In genomic region chr5:36690041-36690941, GRCh38 we compare ENCODE assay signal across 1 cellular context.
TF ChIP-seq lines count a peak whose summit lies in the region.

No MANE protein-coding gene starts in this region.

TF ChIP-seq in HepG2, 621 proteins besides CTCF, POLR2A, EP300 and RAD21 (continued from another document and continues in another):
- TF ChIP-seq POGK (CRISPR knock-in tag; conservative IDR thresholded peaks at IDR 0.05), result peak; percentile 70; the same call in 1 of the 2 replicates
- TF ChIP-seq, protein P1, sequence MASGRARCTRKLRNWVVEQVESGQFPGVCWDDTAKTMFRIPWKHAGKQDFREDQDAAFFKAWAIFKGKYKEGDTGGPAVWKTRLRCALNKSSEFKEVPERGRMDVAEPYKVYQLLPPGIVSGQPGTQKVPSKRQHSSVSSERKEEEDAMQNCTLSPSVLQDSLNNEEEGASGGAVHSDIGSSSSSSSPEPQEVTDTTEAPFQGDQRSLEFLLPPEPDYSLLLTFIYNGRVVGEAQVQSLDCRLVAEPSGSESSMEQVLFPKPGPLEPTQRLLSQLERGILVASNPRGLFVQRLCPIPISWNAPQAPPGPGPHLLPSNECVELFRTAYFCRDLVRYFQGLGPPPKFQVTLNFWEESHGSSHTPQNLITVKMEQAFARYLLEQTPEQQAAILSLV (CRISPR knock-in tag; IDR thresholded peaks at IDR 0.05; ENCODE audit: borderline replicate concordance), result peak; percentile 58; the same call in 1 of the 2 replicates
- peak; percentile 84; the same call in 1 of the 2 replicates for TF ChIP-seq ZNF430 (CRISPR knock-in tag; IDR thresholded peaks at IDR 0.05)
- TF ChIP-seq EZH2 (conservative IDR thresholded peaks at IDR 0.05; ENCODE audit: low read depth, low read length), result no peak
- TF ChIP-seq ZKSCAN5 (CRISPR knock-in tag; IDR thresholded peaks at IDR 0.05), result peak; percentile 99
- TF ChIP-seq ZFY (CRISPR knock-in tag; IDR thresholded peaks at IDR 0.05), result peak; percentile 68
- TF ChIP-seq SPEN (CRISPR knock-in tag; IDR thresholded peaks at IDR 0.05; ENCODE audit: low read depth), result peak; percentile 55; the same call in 1 of the 2 replicates
- TF ChIP-seq ISX (CRISPR knock-in tag; conservative IDR thresholded peaks at IDR 0.05), result no peak
- 0 out of 2 replicates have a peak, but pooled peaks have one; percentile 14 for TF ChIP-seq THAP7 (CRISPR knock-in tag; IDR thresholded peaks at IDR 0.05)
- TF ChIP-seq ZSCAN25 (CRISPR knock-in tag; IDR thresholded peaks at IDR 0.05), result 0 out of 2 replicates have a peak, but pooled peaks have one; percentile 33
- peak; percentile 29; the same call in 1 of the 2 replicates for TF ChIP-seq REPIN1 (CRISPR knock-in tag; IDR thresholded peaks at IDR 0.05; ENCODE audit: borderline replicate concordance, low read depth)
- TF ChIP-seq TCF12 (IDR thresholded peaks at IDR 0.05), result no peak
- 0 out of 2 replicates have a peak, but pooled peaks have one; percentile 45 for TF ChIP-seq TCF12 (CRISPR knock-in tag; IDR thresholded peaks at IDR 0.05)
- TF ChIP-seq MAZ (IDR thresholded peaks at IDR 0.05; ENCODE audit: borderline replicate concordance, low read depth, low read length), result no peak
- peak; percentile 44; the same call in 1 of the 2 replicates for TF ChIP-seq MAZ (CRISPR knock-in tag; IDR thresholded peaks at IDR 0.05; ENCODE audit: low read depth)
- TF ChIP-seq XBP1 (CRISPR knock-in tag; IDR thresholded peaks at IDR 0.05), result no peak
- TF ChIP-seq ASH2L (IDR thresholded peaks at IDR 0.05; ENCODE audit: insufficient read length, low read depth, low read length), result peak; percentile 16
- TF ChIP-seq ZNF205 (CRISPR knock-in tag; IDR thresholded peaks at IDR 0.05), result peak; percentile 55; the same call in 1 of the 2 replicates
- TF ChIP-seq, protein P2, sequence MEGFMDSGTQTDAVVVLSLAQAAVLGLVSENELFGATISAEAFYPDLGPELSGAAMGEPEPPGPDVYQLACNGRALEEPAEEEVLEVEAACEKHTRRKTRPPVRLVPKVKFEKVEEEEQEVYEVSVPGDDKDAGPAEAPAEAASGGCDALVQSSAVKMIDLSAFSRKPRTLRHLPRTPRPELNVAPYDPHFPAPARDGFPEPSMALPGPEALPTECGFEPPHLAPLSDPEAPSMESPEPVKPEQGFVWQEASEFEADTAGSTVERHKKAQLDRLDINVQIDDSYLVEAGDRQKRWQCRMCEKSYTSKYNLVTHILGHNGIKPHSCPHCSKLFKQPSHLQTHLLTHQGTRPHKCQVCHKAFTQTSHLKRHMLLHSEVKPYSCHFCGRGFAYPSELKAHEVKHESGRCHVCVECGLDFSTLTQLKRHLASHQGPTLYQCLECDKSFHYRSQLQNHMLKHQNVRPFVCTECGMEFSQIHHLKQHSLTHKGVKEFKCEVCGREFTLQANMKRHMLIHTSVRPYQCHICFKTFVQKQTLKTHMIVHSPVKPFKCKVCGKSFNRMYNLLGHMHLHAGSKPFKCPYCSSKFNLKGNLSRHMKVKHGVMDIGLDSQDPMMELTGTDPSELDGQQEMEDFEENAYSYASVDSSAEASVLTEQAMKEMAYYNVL (CRISPR knock-in tag; IDR thresholded peaks at IDR 0.05; ENCODE audit: borderline replicate concordance), result peak; percentile 71; the same call in 1 of the 2 replicates
- TF ChIP-seq, protein P3, sequence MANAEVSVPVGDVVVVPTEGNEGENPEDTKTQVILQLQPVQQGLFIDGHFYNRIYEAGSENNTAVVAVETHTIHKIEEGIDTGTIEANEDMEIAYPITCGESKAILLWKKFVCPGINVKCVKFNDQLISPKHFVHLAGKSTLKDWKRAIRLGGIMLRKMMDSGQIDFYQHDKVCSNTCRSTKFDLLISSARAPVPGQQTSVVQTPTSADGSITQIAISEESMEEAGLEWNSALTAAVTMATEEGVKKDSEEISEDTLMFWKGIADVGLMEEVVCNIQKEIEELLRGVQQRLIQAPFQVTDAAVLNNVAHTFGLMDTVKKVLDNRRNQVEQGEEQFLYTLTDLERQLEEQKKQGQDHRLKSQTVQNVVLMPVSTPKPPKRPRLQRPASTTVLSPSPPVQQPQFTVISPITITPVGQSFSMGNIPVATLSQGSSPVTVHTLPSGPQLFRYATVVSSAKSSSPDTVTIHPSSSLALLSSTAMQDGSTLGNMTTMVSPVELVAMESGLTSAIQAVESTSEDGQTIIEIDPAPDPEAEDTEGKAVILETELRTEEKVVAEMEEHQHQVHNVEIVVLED (CRISPR knock-in tag; IDR thresholded peaks at IDR 0.05; ENCODE audit: borderline replicate concordance), result peak; percentile 43; the same call in 1 of the 2 replicates
- 0 out of 2 replicates have a peak, but pooled peaks have one; percentile 29 for TF ChIP-seq ZNF792 (CRISPR knock-in tag; IDR thresholded peaks at IDR 0.05)
- no peak for TF ChIP-seq KMT2A (CRISPR knock-in tag; IDR thresholded peaks at IDR 0.05)
- no peak for TF ChIP-seq GFI1 (CRISPR knock-in tag; IDR thresholded peaks at IDR 0.05; ENCODE audit: borderline replicate concordance)
- TF ChIP-seq, protein P4, sequence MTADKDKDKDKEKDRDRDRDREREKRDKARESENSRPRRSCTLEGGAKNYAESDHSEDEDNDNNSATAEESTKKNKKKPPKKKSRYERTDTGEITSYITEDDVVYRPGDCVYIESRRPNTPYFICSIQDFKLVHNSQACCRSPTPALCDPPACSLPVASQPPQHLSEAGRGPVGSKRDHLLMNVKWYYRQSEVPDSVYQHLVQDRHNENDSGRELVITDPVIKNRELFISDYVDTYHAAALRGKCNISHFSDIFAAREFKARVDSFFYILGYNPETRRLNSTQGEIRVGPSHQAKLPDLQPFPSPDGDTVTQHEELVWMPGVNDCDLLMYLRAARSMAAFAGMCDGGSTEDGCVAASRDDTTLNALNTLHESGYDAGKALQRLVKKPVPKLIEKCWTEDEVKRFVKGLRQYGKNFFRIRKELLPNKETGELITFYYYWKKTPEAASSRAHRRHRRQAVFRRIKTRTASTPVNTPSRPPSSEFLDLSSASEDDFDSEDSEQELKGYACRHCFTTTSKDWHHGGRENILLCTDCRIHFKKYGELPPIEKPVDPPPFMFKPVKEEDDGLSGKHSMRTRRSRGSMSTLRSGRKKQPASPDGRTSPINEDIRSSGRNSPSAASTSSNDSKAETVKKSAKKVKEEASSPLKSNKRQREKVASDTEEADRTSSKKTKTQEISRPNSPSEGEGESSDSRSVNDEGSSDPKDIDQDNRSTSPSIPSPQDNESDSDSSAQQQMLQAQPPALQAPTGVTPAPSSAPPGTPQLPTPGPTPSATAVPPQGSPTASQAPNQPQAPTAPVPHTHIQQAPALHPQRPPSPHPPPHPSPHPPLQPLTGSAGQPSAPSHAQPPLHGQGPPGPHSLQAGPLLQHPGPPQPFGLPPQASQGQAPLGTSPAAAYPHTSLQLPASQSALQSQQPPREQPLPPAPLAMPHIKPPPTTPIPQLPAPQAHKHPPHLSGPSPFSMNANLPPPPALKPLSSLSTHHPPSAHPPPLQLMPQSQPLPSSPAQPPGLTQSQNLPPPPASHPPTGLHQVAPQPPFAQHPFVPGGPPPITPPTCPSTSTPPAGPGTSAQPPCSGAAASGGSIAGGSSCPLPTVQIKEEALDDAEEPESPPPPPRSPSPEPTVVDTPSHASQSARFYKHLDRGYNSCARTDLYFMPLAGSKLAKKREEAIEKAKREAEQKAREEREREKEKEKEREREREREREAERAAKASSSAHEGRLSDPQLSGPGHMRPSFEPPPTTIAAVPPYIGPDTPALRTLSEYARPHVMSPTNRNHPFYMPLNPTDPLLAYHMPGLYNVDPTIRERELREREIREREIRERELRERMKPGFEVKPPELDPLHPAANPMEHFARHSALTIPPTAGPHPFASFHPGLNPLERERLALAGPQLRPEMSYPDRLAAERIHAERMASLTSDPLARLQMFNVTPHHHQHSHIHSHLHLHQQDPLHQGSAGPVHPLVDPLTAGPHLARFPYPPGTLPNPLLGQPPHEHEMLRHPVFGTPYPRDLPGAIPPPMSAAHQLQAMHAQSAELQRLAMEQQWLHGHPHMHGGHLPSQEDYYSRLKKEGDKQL (CRISPR knock-in tag; IDR thresholded peaks at IDR 0.05; ENCODE audit: low read depth), result no peak
- TF ChIP-seq HOXA5 (CRISPR knock-in tag; IDR thresholded peaks at IDR 0.05), result peak; percentile 24; the same call in 1 of the 2 replicates
- TF ChIP-seq, protein P5, sequence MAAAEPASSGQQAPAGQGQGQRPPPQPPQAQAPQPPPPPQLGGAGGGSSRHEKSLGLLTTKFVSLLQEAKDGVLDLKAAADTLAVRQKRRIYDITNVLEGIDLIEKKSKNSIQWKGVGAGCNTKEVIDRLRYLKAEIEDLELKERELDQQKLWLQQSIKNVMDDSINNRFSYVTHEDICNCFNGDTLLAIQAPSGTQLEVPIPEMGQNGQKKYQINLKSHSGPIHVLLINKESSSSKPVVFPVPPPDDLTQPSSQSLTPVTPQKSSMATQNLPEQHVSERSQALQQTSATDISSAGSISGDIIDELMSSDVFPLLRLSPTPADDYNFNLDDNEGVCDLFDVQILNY (CRISPR knock-in tag; conservative IDR thresholded peaks at IDR 0.05), result 0 out of 2 replicates have a peak, but pooled peaks have one; percentile 29
- TF ChIP-seq ZNF235 (CRISPR knock-in tag; IDR thresholded peaks at IDR 0.05; ENCODE audit: borderline replicate concordance), result peak; percentile 81; the same call in 1 of the 2 replicates
- TF ChIP-seq NFKB2 (CRISPR knock-in tag; IDR thresholded peaks at IDR 0.05; ENCODE audit: borderline replicate concordance), result peak; percentile 76; the same call in 1 of the 2 replicates
- peak; percentile 54 for TF ChIP-seq TFDP2 (CRISPR knock-in tag; IDR thresholded peaks at IDR 0.05)
- no peak for TF ChIP-seq ZBTB49 (CRISPR knock-in tag; IDR thresholded peaks at IDR 0.05; ENCODE audit: borderline replicate concordance)
- no peak for TF ChIP-seq ZNF850 (CRISPR knock-in tag; conservative IDR thresholded peaks at IDR 0.05)
- no peak for TF ChIP-seq ZBTB21 (CRISPR knock-in tag; IDR thresholded peaks at IDR 0.05)
- peak; percentile 68 for TF ChIP-seq ELF1 (CRISPR knock-in tag; IDR thresholded peaks at IDR 0.05)
- TF ChIP-seq ZFX (CRISPR knock-in tag; IDR thresholded peaks at IDR 0.05; ENCODE audit: low read depth), result peak; percentile 59; the same call in 1 of the 2 replicates
- TF ChIP-seq, protein P6, sequence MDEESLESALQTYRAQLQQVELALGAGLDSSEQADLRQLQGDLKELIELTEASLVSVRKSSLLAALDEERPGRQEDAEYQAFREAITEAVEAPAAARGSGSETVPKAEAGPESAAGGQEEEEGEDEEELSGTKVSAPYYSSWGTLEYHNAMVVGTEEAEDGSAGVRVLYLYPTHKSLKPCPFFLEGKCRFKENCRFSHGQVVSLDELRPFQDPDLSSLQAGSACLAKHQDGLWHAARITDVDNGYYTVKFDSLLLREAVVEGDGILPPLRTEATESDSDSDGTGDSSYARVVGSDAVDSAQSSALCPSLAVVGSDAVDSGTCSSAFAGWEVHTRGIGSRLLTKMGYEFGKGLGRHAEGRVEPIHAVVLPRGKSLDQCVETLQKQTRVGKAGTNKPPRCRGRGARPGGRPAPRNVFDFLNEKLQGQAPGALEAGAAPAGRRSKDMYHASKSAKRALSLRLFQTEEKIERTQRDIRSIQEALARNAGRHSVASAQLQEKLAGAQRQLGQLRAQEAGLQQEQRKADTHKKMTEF (CRISPR knock-in tag; IDR thresholded peaks at IDR 0.05), result 0 out of 2 replicates have a peak, but pooled peaks have one; percentile 28
- TF ChIP-seq ZNF777 (CRISPR knock-in tag; IDR thresholded peaks at IDR 0.05), result peak; percentile 72
- TF ChIP-seq TAF15 (IDR thresholded peaks at IDR 0.05; ENCODE audit: low read depth, low read length, poor library complexity, severe bottlenecking), result peak; percentile 51
- peak; percentile 38; the same call in 1 of the 2 replicates for TF ChIP-seq NRL (CRISPR knock-in tag; IDR thresholded peaks at IDR 0.05; ENCODE audit: borderline replicate concordance)
- peak; percentile 80; the same call in 1 of the 2 replicates for TF ChIP-seq ZMYM4 (CRISPR knock-in tag; IDR thresholded peaks at IDR 0.05)
